Comparison of ENCODE assay signal across 10 cellular contexts in the genomic region with DNA sequence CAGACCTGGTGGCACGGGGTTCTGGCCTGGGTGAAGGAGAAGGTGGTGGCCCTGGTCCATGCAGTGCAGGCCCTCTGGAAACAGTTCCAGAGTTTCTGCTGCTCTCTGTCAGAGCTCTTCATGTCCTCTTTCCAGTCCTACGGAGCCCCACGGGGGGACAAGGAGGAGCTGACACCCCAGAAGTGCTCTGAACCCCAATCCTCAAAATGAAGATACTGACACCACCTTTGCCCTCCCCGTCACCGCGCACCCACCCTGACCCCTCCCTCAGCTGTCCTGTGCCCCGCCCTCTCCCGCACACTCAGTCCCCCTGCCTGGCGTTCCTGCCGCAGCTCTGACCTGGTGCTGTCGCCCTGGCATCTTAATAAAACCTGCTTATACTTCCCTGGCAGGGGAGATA. TPM values are rescaled to one million over a fixed set of nuclear protein-coding genes. Genes with fewer than 3 reads are reported as not detected.
DNase-seq lines count a peak whose midpoint lies in the region; ATAC-seq and TF ChIP-seq lines count a peak whose summit lies in the region.
"Not testable (repeated sequence)": the region's sequence is repeated elsewhere in the genome, so short reads cannot be mapped to it uniquely, and the experiment has no call there.
"Had no signal": no experiment of that assay in that cellular context is flagged by ENCODE, and none has a peak within 500 bp of the region (broad histone marks: within the 10 kb centered on the region; RNA-seq: fewer than 3 reads in every experiment).

No MANE protein-coding gene starts in this region.

- peaks cover 42% of the 10 kb centered on the region for H3K36me3 Mint-ChIP-seq in CD8-positive, alpha-beta T cell
- H3K36me3 Mint-ChIP-seq in T-helper 2 cell treated with Interferon-gamma antibody and Interleukin-4, amounts not matched to agents 5 μg/mL and 100 μg/mL, for 36 hours (ENCODE audit: low read depth), result peaks cover 67% of the 10 kb centered on the region
- H3K36me3 Mint-ChIP-seq in activated T-cell treated with anti-CD3 and anti-CD28 coated beads, Interleukin-2, amount 50 U/mL, for 24 hours (ENCODE audit: low read depth), result peaks cover 51% of the 10 kb centered on the region
- peaks cover 18% of the 10 kb centered on the region for H3K36me3 Mint-ChIP-seq in activated naive CD8-positive, alpha-beta T cell

- POLR2A ChIA-PET in CD8-positive, alpha-beta T cell (lab: Charles Lee), result not testable (repeated sequence)

- H3K27ac ChIP-seq in CD8-positive, alpha-beta T cell (ENCODE audit: low read depth, low read length), result not testable (repeated sequence)
- H3K27ac ChIP-seq in neutrophil, result peak overlapping the region; percentile 31

- DNase-seq in CD8-positive, alpha-beta T cell; T-helper 2 cell treated with Interferon-gamma antibody and Interleukin-4, amounts not matched to agents 5 μg/mL and 100 μg/mL, for 36 hours (ENCODE audit: low spot score); activated T-cell treated with anti-CD3 and anti-CD28 coated beads, Interleukin-2, amount 50 U/mL, for 24 hours: not testable (repeated sequence)
- DNase-seq in Right ventricle myocardium superior, result peak; percentile 27

- H3K4me3 ChIP-seq in CD8-positive, alpha-beta T cell (ENCODE audit: low read depth, low read length); neutrophil (ENCODE audit: low read depth in 1 of 2, low read length in 1 of 2): not testable (repeated sequence)

- TF ChIP-seq CTCF in CD8-positive, alpha-beta T cell (IDR thresholded peaks at IDR 0.05); neutrophil (IDR thresholded peaks at IDR 0.05): not testable (repeated sequence)

- H3K27ac Mint-ChIP-seq in CD8-positive, alpha-beta T cell, result peak overlapping the region; percentile 83
- H3K27ac Mint-ChIP-seq in T-helper 2 cell treated with Interferon-gamma antibody and Interleukin-4, amounts not matched to agents 5 μg/mL and 100 μg/mL, for 36 hours, result peak overlapping the region; percentile 93
- peak overlapping the region; percentile 87 for H3K27ac Mint-ChIP-seq in activated T-cell treated with anti-CD3 and anti-CD28 coated beads, Interleukin-2, amount 50 U/mL, for 24 hours
- peak overlapping the region; percentile 93 for H3K27ac Mint-ChIP-seq in activated naive CD8-positive, alpha-beta T cell

- not testable (repeated sequence) for H3K9me3 ChIP-seq in CD8-positive, alpha-beta T cell (ENCODE audit: low read length); neutrophil

- intact Hi-C loops in CD8-positive, alpha-beta T cell (cut with DNase I, micrococcal nuclease); Right ventricle myocardium superior (cut with DNase I): not testable (repeated sequence)

- CTCF ChIA-PET in CD8-positive, alpha-beta T cell (lab: Charles Lee), result interaction anchor here (0.9 to 2.8 kb wide), 5 partner anchors 10 to 63 kb away, joined by 3 to 15 read pairs (median 5); no protein-coding TSS in a partner anchor

- H3K27me3 ChIP-seq in CD8-positive, alpha-beta T cell (ENCODE audit: insufficient read depth, low read length); neutrophil: not testable (repeated sequence)

- not testable (repeated sequence) for ATAC-seq in CD8-positive, alpha-beta T cell; Right ventricle myocardium superior (ENCODE audit: poor library complexity)

- peak overlapping the region; percentile 13 for H3K4me3 Mint-ChIP-seq in CD8-positive, alpha-beta T cell
- H3K4me3 Mint-ChIP-seq in T-helper 2 cell treated with Interferon-gamma antibody and Interleukin-4, amounts not matched to agents 5 μg/mL and 100 μg/mL, for 36 hours, result peak overlapping the region; percentile 100
- peak overlapping the region; percentile 50 for H3K4me3 Mint-ChIP-seq in activated T-cell treated with anti-CD3 and anti-CD28 coated beads, Interleukin-2, amount 50 U/mL, for 24 hours
- H3K4me3 Mint-ChIP-seq in activated naive CD8-positive, alpha-beta T cell, result peak overlapping the region; percentile 69

- peaks cover 68% of the 10 kb centered on the region for H3K4me1 ChIP-seq in CD8-positive, alpha-beta T cell (ENCODE audit: insufficient read depth, low read length)
- H3K4me1 ChIP-seq in neutrophil (ENCODE audit: control insufficient read depth in 1 of 2, insufficient read depth in 1 of 2, low read depth in 1 of 2, low read length in 1 of 2), result peaks cover 47 to 48% of the 10 kb centered on the region in 2 experiments

- not testable (repeated sequence) for H3K27me3 Mint-ChIP-seq in CD8-positive, alpha-beta T cell (ENCODE audit: low read depth); T-helper 2 cell treated with Interferon-gamma antibody and Interleukin-4, amounts not matched to agents 5 μg/mL and 100 μg/mL, for 36 hours (ENCODE audit: low read depth); activated T-cell treated with anti-CD3 and anti-CD28 coated beads, Interleukin-2, amount 50 U/mL, for 24 hours; activated naive CD8-positive, alpha-beta T cell

- peaks cover 78% of the 10 kb centered on the region for H3K4me1 Mint-ChIP-seq in CD8-positive, alpha-beta T cell (ENCODE audit: low read depth)
- H3K4me1 Mint-ChIP-seq in T-helper 2 cell treated with Interferon-gamma antibody and Interleukin-4, amounts not matched to agents 5 μg/mL and 100 μg/mL, for 36 hours (ENCODE audit: low read depth), result peaks cover 58% of the 10 kb centered on the region
- H3K4me1 Mint-ChIP-seq in activated T-cell treated with anti-CD3 and anti-CD28 coated beads, Interleukin-2, amount 50 U/mL, for 24 hours (ENCODE audit: low read depth), result peaks cover 74% of the 10 kb centered on the region
- peaks cover 58% of the 10 kb centered on the region for H3K4me1 Mint-ChIP-seq in activated naive CD8-positive, alpha-beta T cell (ENCODE audit: low read depth)

- not testable (repeated sequence) for H3K9me3 Mint-ChIP-seq in CD8-positive, alpha-beta T cell; T-helper 2 cell treated with Interferon-gamma antibody and Interleukin-4, amounts not matched to agents 5 μg/mL and 100 μg/mL, for 36 hours; activated T-cell treated with anti-CD3 and anti-CD28 coated beads, Interleukin-2, amount 50 U/mL, for 24 hours; activated naive CD8-positive, alpha-beta T cell (ENCODE audit: low read depth)

- H3K36me3 ChIP-seq in CD8-positive, alpha-beta T cell (ENCODE audit: insufficient read depth, low read length), result peaks cover 19% of the 10 kb centered on the region
- H3K36me3 ChIP-seq in neutrophil, result not testable (repeated sequence)

RNA-seq across cellular contexts. Expression of gene IL32, which starts 3.7 kb away (rescaled TPM):
- 100 to 1,000 TPM; 123 to 127 TPM for total RNA-seq in CD8-positive, alpha-beta T cell
- 42.6 TPM for total RNA-seq in Right ventricle myocardium superior

RNA-seq across cellular contexts. Expression of gene MMP25, which starts 22.8 kb away (rescaled TPM):
- under 1 TPM; 0.11 to 0.36 TPM for total RNA-seq in CD8-positive, alpha-beta T cell
- total RNA-seq in Right ventricle myocardium superior, result 1.3 TPM
- total RNA-seq: HT-29, IMR-90 had no signal

RNA-seq across cellular contexts. Expression of gene ZSCAN10, which starts 29.9 kb away (rescaled TPM):
- under 1 TPM in 1 of 2 experiments, not detected in 1; 0.62 TPM for total RNA-seq in CD8-positive, alpha-beta T cell
- not detected for total RNA-seq in Right ventricle myocardium superior
- total RNA-seq: HT-29, IMR-90, LHCN-M2, PC-9 had no signal

RNA-seq across cellular contexts. Expression of gene BICDL2, which starts 32.4 kb away (rescaled TPM):
- not detected for total RNA-seq in CD8-positive, alpha-beta T cell
- total RNA-seq in Right ventricle myocardium superior, result not detected
- total RNA-seq: LHCN-M2 had no signal

RNA-seq across cellular contexts. Expression of gene ZNF205, which starts 43.2 kb away (rescaled TPM):
- total RNA-seq in CD8-positive, alpha-beta T cell, result not detected
- total RNA-seq in Right ventricle myocardium superior, result 6.9 TPM

Comparison
In these comparisons a context has a peak if more than half of its experiments do, and no peak if none do; other contexts are left out.
1. H3K4me3 Mint-ChIP-seq: peak in every context shown above with its lines; median percentile 100 in T-helper 2 cell treated with Interferon-gamma antibody and Interleukin-4, amounts not matched to agents 5 μg/mL and 100 μg/mL, for 36 hours; 69 in activated naive CD8-positive, alpha-beta T cell; 50 in activated T-cell treated with anti-CD3 and anti-CD28 coated beads, Interleukin-2, amount 50 U/mL, for 24 hours; 13 in CD8-positive, alpha-beta T cell.